Comparison of ENCODE assay signal across 10 cellular contexts in the genomic region with DNA sequence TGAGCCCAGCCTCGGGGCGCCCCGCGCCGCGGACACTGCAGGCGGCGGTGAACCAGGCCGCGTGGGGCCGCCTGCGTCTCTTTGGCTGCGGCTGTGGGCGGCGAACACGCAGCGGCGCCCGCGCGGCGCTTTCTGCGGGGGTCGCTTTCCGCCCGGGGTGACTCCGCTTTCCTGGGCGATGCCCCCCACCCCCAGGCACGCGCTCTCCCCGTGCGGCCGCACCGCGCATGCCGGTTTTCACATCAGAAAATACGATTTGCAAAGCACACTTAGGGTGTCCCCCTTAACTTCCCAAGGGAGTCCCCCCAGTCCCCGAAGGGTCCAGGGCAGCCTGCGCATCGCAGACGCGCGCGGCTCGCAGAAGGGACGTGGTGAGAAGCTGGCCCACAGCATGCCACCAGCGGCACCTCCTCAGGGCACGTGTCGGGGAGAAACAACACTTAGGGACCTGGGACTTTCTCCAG. TPM values are rescaled to one million over a fixed set of nuclear protein-coding genes. Genes with fewer than 3 reads are reported as not detected.
DNase-seq lines count a peak whose midpoint lies in the region; ATAC-seq and TF ChIP-seq lines count a peak whose summit lies in the region.
"Had no signal": no experiment of that assay in that cellular context is flagged by ENCODE, and none has a peak within 500 bp of the region (broad histone marks: within the 10 kb centered on the region; RNA-seq: fewer than 3 reads in every experiment).

No MANE protein-coding gene starts in this region.

- H3K9ac ChIP-seq in mesenchymal stem cell (ENCODE audit: low read length), result no peak overlapping the region

- H3K4me3 Mint-ChIP-seq in activated CD4-positive, alpha-beta T cell treated with anti-CD3 and anti-CD28 coated beads for 36 hours, result peak overlapping the region; percentile 30
- H3K4me3 Mint-ChIP-seq in stimulated activated naive CD8-positive, alpha-beta T cell treated with anti-CD3 and anti-CD28 coated beads, Interleukin-15, amount 100 ng/mL, for 72 hours, result peak overlapping the region; percentile 44 to 69
- no peak overlapping the region for H3K4me3 Mint-ChIP-seq in T-helper 2 cell treated with Interferon-gamma antibody and Interleukin-4, amounts not matched to agents 5 μg/mL and 100 μg/mL, for 36 hours

- TF ChIP-seq CTCF in dorsolateral prefrontal cortex (IDR thresholded peaks at IDR 0.05 in 54 of 56, conservative IDR thresholded peaks at IDR 0.05 in 2 of 56; ENCODE audit: low read depth in 1 of 56, partially characterized antibody in 56 of 56), result no peak
- no peak for TF ChIP-seq CTCF in GM13977 (IDR thresholded peaks at IDR 0.05; ENCODE audit: extremely low read depth, insufficient read depth, missing control alignments)

- peaks cover 4% of the 10 kb centered on the region for H3K36me3 Mint-ChIP-seq in activated CD4-positive, alpha-beta T cell treated with anti-CD3 and anti-CD28 coated beads for 36 hours (ENCODE audit: low read depth)
- no peaks in the 10 kb centered on the region for H3K36me3 Mint-ChIP-seq in T-helper 2 cell treated with Interferon-gamma antibody and Interleukin-4, amounts not matched to agents 5 μg/mL and 100 μg/mL, for 36 hours (ENCODE audit: low read depth)

- H3K4me3 ChIP-seq in dorsolateral prefrontal cortex, result peak overlapping the region; percentile 26 to 76 (median 55)
- peak overlapping the region in 1 of 2 experiments; percentile 53 for H3K4me3 ChIP-seq in mesenchymal stem cell (ENCODE audit: insufficient read depth in 1 of 2, low read depth in 1 of 2, low read length in 2 of 2)

- H3K79me1 ChIP-seq in mesenchymal stem cell (replicated peaks; ENCODE audit: low read length, poor library complexity, severe bottlenecking), result no peaks in the 10 kb centered on the region

- in situ Hi-C loops in GM13977 (cut with MboI; ENCODE audit: low pct_unique_long_range_greater_than_20kb, low sequenced_read_pairs, unreplicated experiment), result no loop called here

- H2BK5ac ChIP-seq in mesenchymal stem cell (ENCODE audit: low read depth, low read length, poor library complexity, severe bottlenecking), result no peak overlapping the region

- H3K27ac Mint-ChIP-seq in activated CD4-positive, alpha-beta T cell treated with anti-CD3 and anti-CD28 coated beads for 36 hours, result no peak overlapping the region
- no peak overlapping the region for H3K27ac Mint-ChIP-seq in stimulated activated naive CD8-positive, alpha-beta T cell treated with anti-CD3 and anti-CD28 coated beads, Interleukin-15, amount 100 ng/mL, for 72 hours
- H3K27ac Mint-ChIP-seq in T-helper 2 cell treated with Interferon-gamma antibody and Interleukin-4, amounts not matched to agents 5 μg/mL and 100 μg/mL, for 36 hours, result no peak overlapping the region

- H3K4me1 ChIP-seq in mesenchymal stem cell (ENCODE audit: control insufficient read depth, insufficient read depth, low read depth, low read length), result peaks cover 8% of the 10 kb centered on the region

- POLR2A ChIA-PET in activated CD4-positive, alpha-beta T cell treated with anti-CD3 and anti-CD28 coated beads for 36 hours (lab: Charles Lee), result no interaction called here

- H2BK120ac ChIP-seq in mesenchymal stem cell (ENCODE audit: low read depth, low read length), result no peak overlapping the region

- H2BK12ac ChIP-seq in mesenchymal stem cell (ENCODE audit: low read length in 2 of 2), result no peak overlapping the region

- H3K27me3 ChIP-seq in dorsolateral prefrontal cortex (peaks cover 0 to 22% (median 17%) of the 10 kb centered on the region in 45 donors), mesenchymal stem cell (ENCODE audit: control insufficient read depth in 1 of 2, insufficient read depth in 1 of 2, low read length in 2 of 2) (peaks cover 27 to 55% of the 10 kb centered on the region in 2 experiments)

- H3K4me2 ChIP-seq in mesenchymal stem cell (ENCODE audit: low read length, poor library complexity, severe bottlenecking), result peak overlapping the region; percentile 63

- H3K23ac ChIP-seq in mesenchymal stem cell (ENCODE audit: low read length in 2 of 2), result no peak overlapping the region

- CTCF ChIA-PET in activated CD4-positive, alpha-beta T cell treated with anti-CD3 and anti-CD28 coated beads for 36 hours (lab: Charles Lee), result no interaction called here

- no peak overlapping the region for H4K8ac ChIP-seq in mesenchymal stem cell (ENCODE audit: low read length)

- intact Hi-C loops in activated CD4-positive, alpha-beta T cell treated with anti-CD3 and anti-CD28 coated beads for 36 hours (cut with DNase I, micrococcal nuclease), result no loop called here
- intact Hi-C loops in dorsolateral prefrontal cortex (cut with DNase I), result no loop called here

- no peaks in the 10 kb centered on the region for H3K9me3 Mint-ChIP-seq in activated CD4-positive, alpha-beta T cell treated with anti-CD3 and anti-CD28 coated beads for 36 hours (ENCODE audit: low read depth)
- no peaks in the 10 kb centered on the region for H3K9me3 Mint-ChIP-seq in stimulated activated naive CD8-positive, alpha-beta T cell treated with anti-CD3 and anti-CD28 coated beads, Interleukin-15, amount 100 ng/mL, for 72 hours
- no peaks in the 10 kb centered on the region for H3K9me3 Mint-ChIP-seq in T-helper 2 cell treated with Interferon-gamma antibody and Interleukin-4, amounts not matched to agents 5 μg/mL and 100 μg/mL, for 36 hours

- H3K9me3 ChIP-seq in mesenchymal stem cell (ENCODE audit: control insufficient read depth, low read length), result no peaks in the 10 kb centered on the region
- H3K9me3 ChIP-seq: thyroid gland had no signal

- no peak overlapping the region for H3K18ac ChIP-seq in mesenchymal stem cell (ENCODE audit: low read depth in 1 of 2, low read length in 2 of 2)

- no peak overlapping the region for H2AFZ ChIP-seq in mesenchymal stem cell (ENCODE audit: low read depth, low read length)

- no peaks in the 10 kb centered on the region for H3K36me3 ChIP-seq in mesenchymal stem cell (ENCODE audit: control insufficient read depth in 1 of 2, insufficient read depth in 2 of 2, low read depth in 1 of 2, low read length in 2 of 2)
- H3K36me3 ChIP-seq: thyroid gland had no signal

- no peak overlapping the region for H2AK5ac ChIP-seq in mesenchymal stem cell (ENCODE audit: low read length, severe bottlenecking)

- ATAC-seq in activated CD4-positive, alpha-beta T cell treated with anti-CD3 and anti-CD28 coated beads for 36 hours, result no peak
- ATAC-seq in stimulated activated naive CD8-positive, alpha-beta T cell treated with anti-CD3 and anti-CD28 coated beads, Interleukin-15, amount 100 ng/mL, for 72 hours, result no peak

- H3K4ac ChIP-seq in mesenchymal stem cell (ENCODE audit: low read depth in 1 of 2, low read length in 2 of 2), result no peak overlapping the region

- WGBS in mesenchymal stem cell, result 40% methylated on average over 46 of the region's 49 CpGs

- H4K91ac ChIP-seq in mesenchymal stem cell (ENCODE audit: low read length), result no peak overlapping the region

- DNase-seq in activated CD4-positive, alpha-beta T cell treated with anti-CD3 and anti-CD28 coated beads for 36 hours, result no peak
- no peak for DNase-seq in activated CD4-positive, alpha-beta T cell treated with anti-CD3 and anti-CD28 coated beads for 1 hour
- DNase-seq in dorsolateral prefrontal cortex (peak in 3 of 10 donors; percentile 17 to 39 (median 26)), mesenchymal stem cell (no peak), GM13977 (ENCODE audit: low spot score) (no peak), Kasumi-1 (lab: John Stamatoyannopoulos, UW) (no peak)
- no peak for DNase-seq in stimulated activated naive CD8-positive, alpha-beta T cell treated with anti-CD3 and anti-CD28 coated beads, Interleukin-15, amount 100 ng/mL, for 72 hours
- DNase-seq in T-helper 2 cell treated with Interferon-gamma antibody and Interleukin-4, amounts not matched to agents 5 μg/mL and 100 μg/mL, for 36 hours (ENCODE audit: low spot score), result no peak
- DNase-seq: thyroid gland had no signal

- H3K4me1 Mint-ChIP-seq in activated CD4-positive, alpha-beta T cell treated with anti-CD3 and anti-CD28 coated beads for 36 hours, result peaks cover 2% of the 10 kb centered on the region
- peaks cover 4% of the 10 kb centered on the region for H3K4me1 Mint-ChIP-seq in stimulated activated naive CD8-positive, alpha-beta T cell treated with anti-CD3 and anti-CD28 coated beads, Interleukin-15, amount 100 ng/mL, for 72 hours
- no peaks in the 10 kb centered on the region for H3K4me1 Mint-ChIP-seq in T-helper 2 cell treated with Interferon-gamma antibody and Interleukin-4, amounts not matched to agents 5 μg/mL and 100 μg/mL, for 36 hours (ENCODE audit: low read depth)

- peak overlapping the region in 3 of 59 donors; percentile 36 to 50 (median 38) for H3K27ac ChIP-seq in dorsolateral prefrontal cortex
- no peak overlapping the region for H3K27ac ChIP-seq in mesenchymal stem cell (ENCODE audit: low read length, poor library complexity, severe bottlenecking)
- H3K27ac ChIP-seq: thyroid gland had no signal

- H2BK15ac ChIP-seq in mesenchymal stem cell (ENCODE audit: low read depth, poor library complexity, severe bottlenecking), result no peak overlapping the region

- peaks cover 3% of the 10 kb centered on the region for H3K27me3 Mint-ChIP-seq in activated CD4-positive, alpha-beta T cell treated with anti-CD3 and anti-CD28 coated beads for 36 hours
- H3K27me3 Mint-ChIP-seq in stimulated activated naive CD8-positive, alpha-beta T cell treated with anti-CD3 and anti-CD28 coated beads, Interleukin-15, amount 100 ng/mL, for 72 hours, result peaks cover 15% of the 10 kb centered on the region
- peaks cover 6% of the 10 kb centered on the region for H3K27me3 Mint-ChIP-seq in T-helper 2 cell treated with Interferon-gamma antibody and Interleukin-4, amounts not matched to agents 5 μg/mL and 100 μg/mL, for 36 hours (ENCODE audit: low read depth)

- no peak overlapping the region for H3K14ac ChIP-seq in mesenchymal stem cell (ENCODE audit: low read length in 2 of 2)

RNA-seq across cellular contexts. Expression of a gene that starts 5.3 kb away (rescaled TPM):
- under 1 TPM; 0.11 to 0.12 TPM for total RNA-seq in activated CD4-positive, alpha-beta T cell treated with anti-CD3 and anti-CD28 coated beads for 36 hours
- total RNA-seq in dorsolateral prefrontal cortex, result 1 to 10 TPM in 87 of 120 experiments, under 1 TPM in 32, not detected in 1; 0.19 to 4.5 (median 1.5) TPM
- not detected for polyA plus RNA-seq in mesenchymal stem cell (2013, experiment 1 of 2)
- not detected for polyA plus RNA-seq in mesenchymal stem cell (2013, experiment 2 of 2)
- total RNA-seq: bronchial epithelial cell, thyroid gland had no signal

RNA-seq across cellular contexts. Expression of a gene that starts 11.7 kb away (rescaled TPM):
- not detected for total RNA-seq in activated CD4-positive, alpha-beta T cell treated with anti-CD3 and anti-CD28 coated beads for 36 hours
- total RNA-seq in dorsolateral prefrontal cortex, result 1 to 10 TPM in 44 of 120 experiments, under 1 TPM in 58, not detected in 18; 0.29 to 7.1 (median 0.92) TPM
- polyA plus RNA-seq in mesenchymal stem cell (2013, experiment 1 of 2), result 1.4 TPM
- 1.3 TPM for polyA plus RNA-seq in mesenchymal stem cell (2013, experiment 2 of 2)

RNA-seq across cellular contexts. Expression of a gene that starts 47.6 kb away (rescaled TPM):
- total RNA-seq in activated CD4-positive, alpha-beta T cell treated with anti-CD3 and anti-CD28 coated beads for 36 hours, result not detected
- total RNA-seq in dorsolateral prefrontal cortex, result under 1 TPM in 6 of 120 experiments, not detected in 114; 0.24 to 0.48 (median 0.34) TPM
- not detected for polyA plus RNA-seq in mesenchymal stem cell (2013, experiment 1 of 2)
- polyA plus RNA-seq in mesenchymal stem cell (2013, experiment 2 of 2), result not detected
- total RNA-seq: bronchial epithelial cell, thyroid gland had no signal
